8 cellular contexts compared by ENCODE assay signal in the genomic region with DNA sequence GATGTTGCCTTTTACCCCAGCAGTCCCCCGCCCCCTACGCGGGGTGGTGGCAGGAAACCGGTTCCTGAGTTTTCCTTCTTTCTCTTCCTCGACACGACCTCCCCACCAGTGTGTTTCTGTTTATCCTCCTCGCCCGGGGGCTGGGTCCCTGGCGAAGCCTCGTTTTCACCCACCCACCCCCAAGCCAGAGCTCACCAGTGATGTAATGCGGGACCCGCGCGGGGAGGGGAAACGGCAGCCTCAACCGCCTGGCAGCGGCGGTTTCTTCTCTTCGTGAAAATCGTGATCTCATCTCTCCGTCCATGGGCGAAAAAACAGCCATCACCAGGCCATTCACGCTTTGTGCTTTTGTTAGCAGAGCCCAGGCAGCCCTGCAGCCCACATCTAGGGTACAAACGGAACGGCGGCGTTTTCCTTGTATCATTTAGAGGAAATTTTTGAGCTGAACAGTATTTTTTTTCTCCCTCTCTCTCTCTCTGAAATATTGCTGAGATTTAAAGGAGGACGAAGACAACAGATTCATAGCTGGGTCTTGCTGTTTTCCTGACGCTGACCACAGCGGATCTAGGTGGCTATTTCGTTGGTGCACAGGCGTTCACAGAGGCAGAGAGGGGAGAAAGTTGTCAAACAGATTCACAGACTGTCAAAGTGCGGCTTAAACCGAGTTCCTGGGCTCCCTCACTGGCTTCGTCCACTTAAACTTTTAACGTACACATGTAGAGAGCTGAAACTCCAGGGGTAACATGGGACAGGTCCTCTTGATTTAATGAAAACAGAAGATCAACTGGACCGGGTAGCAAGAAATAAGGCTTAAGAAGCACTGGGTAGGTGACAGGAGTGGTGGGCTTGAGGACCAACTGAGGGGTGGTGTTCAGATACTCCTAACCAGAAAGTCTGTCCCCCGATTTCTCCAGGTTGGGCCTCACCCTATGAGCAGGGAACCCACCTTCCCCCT. TPM values are rescaled to one million over a fixed set of nuclear protein-coding genes. Genes with fewer than 3 reads are reported as not detected.
A peak's percentile ranks its signal among the peaks of the same experiment; 100 is the strongest.
DNase-seq lines count a peak whose midpoint lies in the region; ATAC-seq and TF ChIP-seq lines count a peak whose summit lies in the region.

No MANE protein-coding gene starts in this region.

- no peaks in the 10 kb centered on the region for H3K4me1 ChIP-seq in fibroblast of lung (ENCODE audit: control insufficient read depth, extremely low read depth, insufficient read depth, low read length)

- no peak for ATAC-seq in activated CD4-positive, alpha-beta T cell treated with anti-CD3 and anti-CD28 coated beads for 36 hours
- no peak for ATAC-seq in HG02981 (IDR thresholded peaks at IDR 0.05; ENCODE audit: unreplicated experiment)

- peak overlapping the region; percentile 44 for H3K4me2 ChIP-seq in fibroblast of lung (ENCODE audit: extremely low read depth, insufficient read depth, low read length)

- H3K9me3 ChIP-seq in fibroblast of lung (ENCODE audit: control insufficient read depth, insufficient read depth, low read depth, low read length) = no peaks in the 10 kb centered on the region

- peaks cover 19% of the 10 kb centered on the region for H3K27me3 ChIP-seq in fibroblast of lung (ENCODE audit: control insufficient read depth, insufficient read depth, low read length)

- peak overlapping the region; percentile 60 for H3K4me3 Mint-ChIP-seq in activated CD4-positive, alpha-beta T cell treated with anti-CD3 and anti-CD28 coated beads for 36 hours

- H3K9me3 Mint-ChIP-seq in activated CD4-positive, alpha-beta T cell treated with anti-CD3 and anti-CD28 coated beads for 36 hours (ENCODE audit: low read depth) = no peaks in the 10 kb centered on the region

- no peaks in the 10 kb centered on the region for H4K20me1 ChIP-seq in fibroblast of lung (ENCODE audit: control insufficient read depth, extremely low read depth, insufficient read depth, low read length)

- H3K9ac ChIP-seq in fibroblast of lung (ENCODE audit: insufficient read depth, low read length) = no peak overlapping the region

- peaks cover 41% of the 10 kb centered on the region for H3K27me3 Mint-ChIP-seq in activated CD4-positive, alpha-beta T cell treated with anti-CD3 and anti-CD28 coated beads for 36 hours

- H3K27ac ChIP-seq in fibroblast of lung (ENCODE audit: insufficient read depth, low read length) = no peak overlapping the region

- TF ChIP-seq CTCF in fibroblast of lung (conservative IDR thresholded peaks at IDR 0.05 in 1 of 2, IDR thresholded peaks at IDR 0.05 in 1 of 2; ENCODE audit: low read depth in 1 of 2, low read length in 2 of 2) = no peak

- H3K27ac Mint-ChIP-seq in activated CD4-positive, alpha-beta T cell treated with anti-CD3 and anti-CD28 coated beads for 36 hours = no peak overlapping the region

- POLR2A ChIA-PET in activated CD4-positive, alpha-beta T cell treated with anti-CD3 and anti-CD28 coated beads for 36 hours (lab: Charles Lee) = no interaction called here

- no peak overlapping the region for H2AFZ ChIP-seq in fibroblast of lung (ENCODE audit: low read length)

- CTCF ChIA-PET in activated CD4-positive, alpha-beta T cell treated with anti-CD3 and anti-CD28 coated beads for 36 hours (lab: Charles Lee) = interaction anchor here (0.6 to 2.4 kb wide), 7 partner anchors 11 to 652 kb away, joined by 3 to 13 read pairs (median 3); no protein-coding TSS in a partner anchor

- no peaks in the 10 kb centered on the region for H3K36me3 Mint-ChIP-seq in activated CD4-positive, alpha-beta T cell treated with anti-CD3 and anti-CD28 coated beads for 36 hours (ENCODE audit: low read depth)

- no peaks in the 10 kb centered on the region for H3K36me3 ChIP-seq in fibroblast of lung (ENCODE audit: control insufficient read depth, insufficient read depth, low read length)

- no peak for DNase-seq in activated CD4-positive, alpha-beta T cell treated with anti-CD3 and anti-CD28 coated beads for 36 hours
- DNase-seq in activated CD4-positive, alpha-beta T cell treated with anti-CD3 and anti-CD28 coated beads for 4 hours = no peak
- DNase-seq in RPMI7951 (ENCODE audit: low read depth) = peak; percentile 52
- peak in 1 of 2 donors; percentile 20 for DNase-seq in fibroblast of lung (ENCODE audit: low read depth in 2 of 2)
- DNase-seq in posterior vena cava (ENCODE audit: low spot score) = peak; percentile 79
- no peak for DNase-seq in SHP77 (lab: John Stamatoyannopoulos, UW)
- no peak for DNase-seq in SIG-M5 treated with dmso at 0.1 percent for 504 hours (lab: John Stamatoyannopoulos, UW; ENCODE audit: unreplicated experiment)

- intact Hi-C loops in activated CD4-positive, alpha-beta T cell treated with anti-CD3 and anti-CD28 coated beads for 36 hours (cut with DNase I, micrococcal nuclease) = no loop called here
- intact Hi-C loops in posterior vena cava (cut with DNase I) = no loop called here

- peaks cover 11% of the 10 kb centered on the region for H3K4me1 Mint-ChIP-seq in activated CD4-positive, alpha-beta T cell treated with anti-CD3 and anti-CD28 coated beads for 36 hours

- no peaks in the 10 kb centered on the region for H3K79me2 ChIP-seq in fibroblast of lung (ENCODE audit: control insufficient read depth, insufficient read depth, low read length)

- peak overlapping the region in 2 of 4 experiments; percentile 33 to 40 for H3K4me3 ChIP-seq in fibroblast of lung (replicated peaks in 1 of 4; ENCODE audit: control extremely low read depth in 1 of 4, insufficient read depth in 1 of 4, low read depth in 3 of 4, low read length in 4 of 4)

RNA-seq across cellular contexts. Expression of gene PAX3, which starts 21.9 kb away (rescaled TPM):
- total RNA-seq in activated CD4-positive, alpha-beta T cell treated with anti-CD3 and anti-CD28 coated beads for 36 hours = not detected
- 31.7 and 35.4 TPM in 2 replicates for total RNA-seq in RPMI7951 (2014; rRNA removed; shearing (Covaris generic))
- total RNA-seq in fibroblast of lung (not detected in 2 replicates), posterior vena cava (under 1 TPM; 0.37 to 0.48 TPM)
- polyA plus RNA-seq in fibroblast of lung = not detected in 2 replicates
- polyA plus RNA-seq in fibroblast of lung (2012) = not detected in 2 replicates
- polyA minus RNA-seq in fibroblast of lung (ENCODE audit: low replicate concordance) = not detected in 2 replicates

Comparison
In these comparisons a context has a peak if more than half of its experiments do, and no peak if none do; other contexts are left out.
1. DNase-seq: peak in RPMI7951 (single experiment) and posterior vena cava (single experiment); none in activated CD4-positive, alpha-beta T cell treated with anti-CD3 and anti-CD28 coated beads for 36 hours (single experiment), activated CD4-positive, alpha-beta T cell treated with anti-CD3 and anti-CD28 coated beads for 4 hours (0 of 2), SHP77 (0 of 2) and SIG-M5 treated with dmso at 0.1 percent for 504 hours (single experiment).
2. RNA of gene PAX3, which starts 21.9 kb away (total RNA-seq): 31.7 to 35.4 TPM in RPMI7951; 0.37 to 0.48 TPM in posterior vena cava, not detected in activated CD4-positive, alpha-beta T cell treated with anti-CD3 and anti-CD28 coated beads for 36 hours and not detected in fibroblast of lung; every median in the first group is over 10 times any median in the second.